14 cellular contexts compared by ENCODE assay signal in the genomic region with DNA sequence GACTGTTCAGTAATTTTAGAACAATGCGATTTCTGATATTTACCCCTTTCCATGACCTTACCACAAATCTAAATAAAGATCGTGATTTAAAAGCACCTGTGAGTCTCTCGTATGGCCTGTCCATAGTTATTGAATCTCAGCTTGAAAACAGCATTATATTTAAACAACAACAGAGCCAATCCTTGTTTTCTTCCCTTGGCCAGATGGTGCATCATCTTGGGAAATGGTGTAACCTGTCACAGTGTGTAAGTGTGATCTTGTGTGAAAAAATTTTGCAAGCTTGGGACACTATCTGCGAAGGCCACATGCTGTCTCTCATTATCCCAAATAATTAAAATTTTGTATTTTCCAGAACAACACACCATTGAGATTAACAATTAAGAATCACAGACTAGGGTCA.
DNase-seq lines count a peak whose midpoint lies in the region; ATAC-seq and TF ChIP-seq lines count a peak whose summit lies in the region.
"Had no signal": no experiment of that assay in that cellular context is flagged by ENCODE, and none has a peak within 500 bp of the region (broad histone marks: within the 10 kb centered on the region; RNA-seq: fewer than 3 reads in every experiment).

No MANE protein-coding gene starts in this region.

- H3K27ac Mint-ChIP-seq in activated naive CD4-positive, alpha-beta T cell treated with anti-CD3 and anti-CD28 coated beads for 36 hours: peak overlapping the region; percentile 16
- no peak overlapping the region for H3K27ac Mint-ChIP-seq in activated naive CD4-positive, alpha-beta T cell treated with anti-CD3 and anti-CD28 coated beads, Interleukin-2, amount 10 ng/mL, durations not matched to agents 7 days and 5 days
- peak overlapping the region in 3 of 5 experiments; percentile 23 to 57 (median 55) for H3K27ac Mint-ChIP-seq in brain
- H3K27ac Mint-ChIP-seq: B cell; CD4-positive, CD25-positive, alpha-beta regulatory T cell; CD8-positive, alpha-beta T cell; HFFc6 had no signal

- peaks cover 1% of the 10 kb centered on the region for H3K9me3 Mint-ChIP-seq in activated naive CD4-positive, alpha-beta T cell treated with anti-CD3 and anti-CD28 coated beads for 36 hours
- peaks cover 4% of the 10 kb centered on the region for H3K9me3 Mint-ChIP-seq in activated naive CD4-positive, alpha-beta T cell treated with anti-CD3 and anti-CD28 coated beads, Interleukin-2, amount 10 ng/mL, durations not matched to agents 7 days and 5 days
- peaks cover 0 to 3% (median 0%) of the 10 kb centered on the region in 5 experiments for H3K9me3 Mint-ChIP-seq in brain
- H3K9me3 Mint-ChIP-seq: HFFc6 had no signal

- CTCF ChIA-PET in activated naive CD4-positive, alpha-beta T cell treated with anti-CD3 and anti-CD28 coated beads for 36 hours (lab: Charles Lee): no interaction called here
- CTCF ChIA-PET in activated naive CD4-positive, alpha-beta T cell treated with anti-CD3 and anti-CD28 coated beads, Interleukin-2, amount 10 ng/mL, durations not matched to agents 7 days and 5 days (lab: Charles Lee): no interaction called here

- no peaks in the 10 kb centered on the region for H3K4me1 Mint-ChIP-seq in activated naive CD4-positive, alpha-beta T cell treated with anti-CD3 and anti-CD28 coated beads for 36 hours (ENCODE audit: low read depth)
- no peaks in the 10 kb centered on the region for H3K4me1 Mint-ChIP-seq in activated naive CD4-positive, alpha-beta T cell treated with anti-CD3 and anti-CD28 coated beads, Interleukin-2, amount 10 ng/mL, durations not matched to agents 7 days and 5 days
- peaks cover 27% of the 10 kb centered on the region for H3K4me1 Mint-ChIP-seq in brain
- H3K4me1 Mint-ChIP-seq: B cell; CD4-positive, CD25-positive, alpha-beta regulatory T cell had no signal

- no peak overlapping the region for H3K4me3 Mint-ChIP-seq in activated naive CD4-positive, alpha-beta T cell treated with anti-CD3 and anti-CD28 coated beads for 36 hours
- no peak overlapping the region for H3K4me3 Mint-ChIP-seq in activated naive CD4-positive, alpha-beta T cell treated with anti-CD3 and anti-CD28 coated beads, Interleukin-2, amount 10 ng/mL, durations not matched to agents 7 days and 5 days
- H3K4me3 Mint-ChIP-seq in brain: no peak overlapping the region
- H3K4me3 Mint-ChIP-seq: B cell; CD4-positive, CD25-positive, alpha-beta regulatory T cell; CD8-positive, alpha-beta T cell; HFFc6 had no signal

- no peak for TF ChIP-seq CTCF in brain (conservative IDR thresholded peaks at IDR 0.05)

- no peaks in the 10 kb centered on the region for H3K27me3 Mint-ChIP-seq in activated naive CD4-positive, alpha-beta T cell treated with anti-CD3 and anti-CD28 coated beads for 36 hours (ENCODE audit: low read depth)
- no peaks in the 10 kb centered on the region for H3K27me3 Mint-ChIP-seq in activated naive CD4-positive, alpha-beta T cell treated with anti-CD3 and anti-CD28 coated beads, Interleukin-2, amount 10 ng/mL, durations not matched to agents 7 days and 5 days
- peaks cover 3% of the 10 kb centered on the region for H3K27me3 Mint-ChIP-seq in brain
- H3K27me3 Mint-ChIP-seq: B cell; CD4-positive, CD25-positive, alpha-beta regulatory T cell had no signal

- no peak for DNase-seq in activated naive CD4-positive, alpha-beta T cell treated with anti-CD3 and anti-CD28 coated beads for 36 hours
- no peak for DNase-seq in activated naive CD4-positive, alpha-beta T cell treated with anti-CD3 and anti-CD28 coated beads, Interleukin-2, amount 10 ng/mL, durations not matched to agents 7 days and 5 days
- DNase-seq in cerebellum (ENCODE audit: low spot score): peak; percentile 72
- DNase-seq: Caco-2; CD4-positive, CD25-positive, alpha-beta regulatory T cell; CD8-positive, alpha-beta T cell; DMS79 treated with DMSO at 0.1 percent for 48 hours; GOT3; HFFc6 had no signal

- intact Hi-C loops in activated naive CD4-positive, alpha-beta T cell treated with anti-CD3 and anti-CD28 coated beads for 36 hours (cut with micrococcal nuclease): no loop called here

- no peaks in the 10 kb centered on the region for H3K36me3 Mint-ChIP-seq in activated naive CD4-positive, alpha-beta T cell treated with anti-CD3 and anti-CD28 coated beads for 36 hours (ENCODE audit: low read depth)
- H3K36me3 Mint-ChIP-seq in activated naive CD4-positive, alpha-beta T cell treated with anti-CD3 and anti-CD28 coated beads, Interleukin-2, amount 10 ng/mL, durations not matched to agents 7 days and 5 days: no peaks in the 10 kb centered on the region
- no peaks in the 10 kb centered on the region for H3K36me3 Mint-ChIP-seq in brain
- H3K36me3 Mint-ChIP-seq: CD4-positive, CD25-positive, alpha-beta regulatory T cell; CD8-positive, alpha-beta T cell had no signal

- ATAC-seq in HG02678 (IDR thresholded peaks at IDR 0.05; ENCODE audit: unreplicated experiment): no peak
- ATAC-seq in HG03196 (IDR thresholded peaks at IDR 0.05; ENCODE audit: unreplicated experiment): no peak
- no peak for ATAC-seq in GM18511 (IDR thresholded peaks at IDR 0.05; ENCODE audit: unreplicated experiment)
- ATAC-seq: CD8-positive, alpha-beta T cell had no signal
